1 cellular context compared by ENCODE assay signal in genomic region chr6:53301801-53302537, GRCh38.
A peak's percentile ranks its signal among the peaks of the same experiment; 100 is the strongest.
TF ChIP-seq lines count a peak whose summit lies in the region.

No MANE protein-coding gene starts in this region.

TF ChIP-seq in HepG2, 621 proteins besides CTCF, POLR2A, EP300 and RAD21 (continued from another document and continues in another):
- peak; percentile 56; the same call in 1 of the 2 replicates for TF ChIP-seq AHDC1 (CRISPR knock-in tag; IDR thresholded peaks at IDR 0.05; ENCODE audit: borderline replicate concordance)
- TF ChIP-seq ELF1 (CRISPR knock-in tag; IDR thresholded peaks at IDR 0.05), result no peak
- TF ChIP-seq ZBTB42 (CRISPR knock-in tag; IDR thresholded peaks at IDR 0.05), result no peak
- no peak for TF ChIP-seq MNT (IDR thresholded peaks at IDR 0.05)
- peak; percentile 57 for TF ChIP-seq HOXA3 (CRISPR knock-in tag; IDR thresholded peaks at IDR 0.05)
- peak; percentile 50; the same call in 1 of the 2 replicates for TF ChIP-seq ZNF691 (CRISPR knock-in tag; IDR thresholded peaks at IDR 0.05; ENCODE audit: borderline replicate concordance, low read depth)
- TF ChIP-seq NR0B2 (CRISPR knock-in tag; IDR thresholded peaks at IDR 0.05), result no peak
- peak; percentile 61; the same call in 1 of the 2 replicates for TF ChIP-seq HNF4G (IDR thresholded peaks at IDR 0.05; ENCODE audit: borderline replicate concordance, low read depth, low read length)
- no peak for TF ChIP-seq HNF4G (CRISPR knock-in tag; IDR thresholded peaks at IDR 0.05; ENCODE audit: borderline replicate concordance, low read depth)
- TF ChIP-seq MXD4 (CRISPR knock-in tag; IDR thresholded peaks at IDR 0.05), result no peak
- TF ChIP-seq KLF12 (CRISPR knock-in tag; IDR thresholded peaks at IDR 0.05; ENCODE audit: borderline replicate concordance), result no peak
- 0 out of 2 replicates have a peak, but pooled peaks have one; percentile 27 for TF ChIP-seq HNF1A (IDR thresholded peaks at IDR 0.05; ENCODE audit: low read depth)
- TF ChIP-seq HNF1A (CRISPR knock-in tag; IDR thresholded peaks at IDR 0.05; ENCODE audit: borderline replicate concordance), result peak; percentile 37; the same call in 1 of the 2 replicates
- TF ChIP-seq ZNF124 (CRISPR knock-in tag; IDR thresholded peaks at IDR 0.05), result no peak
- no peak for TF ChIP-seq NFKB2 (CRISPR knock-in tag; IDR thresholded peaks at IDR 0.05; ENCODE audit: borderline replicate concordance)
- 0 out of 2 replicates have a peak, but pooled peaks have one; percentile 24 for TF ChIP-seq HMG20B (CRISPR knock-in tag; conservative IDR thresholded peaks at IDR 0.05)
- no peak for TF ChIP-seq LRRFIP1 (CRISPR knock-in tag; conservative IDR thresholded peaks at IDR 0.05)
- no peak for TF ChIP-seq ZC3H13 (CRISPR knock-in tag; IDR thresholded peaks at IDR 0.05)
- TF ChIP-seq ZNF660 (CRISPR knock-in tag; IDR thresholded peaks at IDR 0.05; ENCODE audit: borderline replicate concordance, low read depth), result no peak
- no peak for TF ChIP-seq ZFYVE20 (CRISPR knock-in tag; IDR thresholded peaks at IDR 0.05; ENCODE audit: borderline replicate concordance, low read depth)
- peak; percentile 17; the same call in 1 of the 2 replicates for TF ChIP-seq ELF3 (CRISPR knock-in tag; IDR thresholded peaks at IDR 0.05)
- TF ChIP-seq ZNF580 (CRISPR knock-in tag; IDR thresholded peaks at IDR 0.05; ENCODE audit: borderline replicate concordance, low read depth), result 0 out of 2 replicates have a peak, but pooled peaks have one; percentile 26
- no peak for TF ChIP-seq FOXM1 (CRISPR knock-in tag; IDR thresholded peaks at IDR 0.05)
- peak; percentile 66; the same call in 1 of the 2 replicates for TF ChIP-seq MIXL1 (CRISPR knock-in tag; IDR thresholded peaks at IDR 0.05)
- TF ChIP-seq ZZZ3 (CRISPR knock-in tag; IDR thresholded peaks at IDR 0.05; ENCODE audit: borderline replicate concordance), result no peak
- TF ChIP-seq ISX (CRISPR knock-in tag; conservative IDR thresholded peaks at IDR 0.05), result no peak
- TF ChIP-seq SP4 (CRISPR knock-in tag; IDR thresholded peaks at IDR 0.05), result 0 out of 2 replicates have a peak, but pooled peaks have one; percentile 32
- peak; percentile 56 for TF ChIP-seq XRCC5 (optimal IDR thresholded peaks at IDR 0.05; ENCODE audit: low read length)
- no peak for TF ChIP-seq HNRNPL (IDR thresholded peaks at IDR 0.05; ENCODE audit: low read depth, low read length)
- no peak for TF ChIP-seq ZNF792 (CRISPR knock-in tag; IDR thresholded peaks at IDR 0.05)
- TF ChIP-seq NCOA2 (CRISPR knock-in tag; IDR thresholded peaks at IDR 0.05), result peak; percentile 77
- TF ChIP-seq SRSF1 (optimal IDR thresholded peaks at IDR 0.05; ENCODE audit: low read depth, low read length), result no peak
- TF ChIP-seq MEF2D (CRISPR knock-in tag; IDR thresholded peaks at IDR 0.05), result no peak
- TF ChIP-seq NFKBIZ (CRISPR knock-in tag; IDR thresholded peaks at IDR 0.05), result no peak
- TF ChIP-seq STAT5B (CRISPR knock-in tag; IDR thresholded peaks at IDR 0.05), result no peak
- TF ChIP-seq ZNF12 (CRISPR knock-in tag; IDR thresholded peaks at IDR 0.05), result peak; percentile 26; the same call in 1 of the 2 replicates
- TF ChIP-seq ZNF598 (CRISPR knock-in tag; IDR thresholded peaks at IDR 0.05; ENCODE audit: borderline replicate concordance), result no peak
- peak; percentile 68; the same call in 1 of the 2 replicates for TF ChIP-seq HMG20A (CRISPR knock-in tag; IDR thresholded peaks at IDR 0.05; ENCODE audit: borderline replicate concordance)
- peak; percentile 64; the same call in 1 of the 2 replicates for TF ChIP-seq THRA (CRISPR knock-in tag; IDR thresholded peaks at IDR 0.05; ENCODE audit: borderline replicate concordance)
- no peak for TF ChIP-seq CENPX (CRISPR knock-in tag; IDR thresholded peaks at IDR 0.05)
- TF ChIP-seq RBM39 (IDR thresholded peaks at IDR 0.05; ENCODE audit: low read depth, low read length, poor library complexity, severe bottlenecking), result no peak
